11 cellular contexts compared by ENCODE assay signal in genomic region chr7:122305475-122306319, GRCh38. TPM values are rescaled to one million over a fixed set of nuclear protein-coding genes. Genes with fewer than 3 reads are reported as not detected.
A peak's percentile ranks its signal among the peaks of the same experiment; 100 is the strongest.
DNase-seq lines count a peak whose midpoint lies in the region; ATAC-seq, FAIRE-seq and TF ChIP-seq lines count a peak whose summit lies in the region.
"Had no signal": no experiment of that assay in that cellular context is flagged by ENCODE, and none has a peak within 500 bp of the region (broad histone marks: within the 10 kb centered on the region; RNA-seq: fewer than 3 reads in every experiment).

No MANE protein-coding gene starts in this region.

- H3K4me1 Mint-ChIP-seq in activated CD4-positive, alpha-beta T cell treated with anti-CD3 and anti-CD28 coated beads, Interleukin-2, amount 10 ng/mL, durations not matched to agents 24 days and 14 days = no peaks in the 10 kb centered on the region
- H3K4me1 Mint-ChIP-seq: activated CD4-positive, alpha-beta T cell treated with anti-CD3 and anti-CD28 coated beads for 36 hours had no signal

- no peak overlapping the region for H3K27ac ChIP-seq in WERI-Rb-1
- H3K27ac ChIP-seq in tibial nerve = no peak overlapping the region
- H3K27ac ChIP-seq: BLaER1 had no signal

- H3K9me3 Mint-ChIP-seq in activated CD4-positive, alpha-beta T cell treated with anti-CD3 and anti-CD28 coated beads, Interleukin-2, amount 10 ng/mL, durations not matched to agents 24 days and 14 days = peaks cover 18% of the 10 kb centered on the region

- H3K27me3 ChIP-seq in WERI-Rb-1 (ENCODE audit: insufficient read depth, low read depth, severe bottlenecking) = peaks cover 97% of the 10 kb centered on the region
- H3K27me3 ChIP-seq in tibial nerve = peaks cover 13 to 100% of the 10 kb centered on the region in 2 donors
- H3K27me3 ChIP-seq: BLaER1 had no signal

- peaks cover 81% of the 10 kb centered on the region for H3K27me3 Mint-ChIP-seq in activated CD4-positive, alpha-beta T cell treated with anti-CD3 and anti-CD28 coated beads, Interleukin-2, amount 10 ng/mL, durations not matched to agents 24 days and 14 days

- intact Hi-C loops in activated CD4-positive, alpha-beta T cell treated with anti-CD3 and anti-CD28 coated beads, Interleukin-2, amount 10 ng/mL, durations not matched to agents 24 days and 14 days (cut with micrococcal nuclease) = no loop called here
- intact Hi-C loops in left colon (cut with DNase I, micrococcal nuclease) = no loop called here

- no peak for DNase-seq in activated CD4-positive, alpha-beta T cell treated with anti-CD3 and anti-CD28 coated beads, Interleukin-2, amount 10 ng/mL, durations not matched to agents 24 days and 14 days
- DNase-seq in activated CD4-positive, alpha-beta T cell treated with anti-CD3 and anti-CD28 coated beads for 48 hours = no peak
- DNase-seq in WERI-Rb-1 (peak; percentile 54), left colon (peak in 1 of 2 donors; percentile 15), tibial nerve (ENCODE audit: low spot score in 2 of 2) (no peak), hepatic stellate cell (ENCODE audit: low spot score) (no peak), EL (no peak), HTR-8/SVneo (ENCODE audit: insufficient read length, low spot score) (no peak)
- DNase-seq: activated CD4-positive, alpha-beta T cell treated with anti-CD3 and anti-CD28 coated beads for 36 hours; KG1 had no signal

- H3K4me3 ChIP-seq in WERI-Rb-1 (ENCODE audit: low read depth, low read length) = peak overlapping the region; percentile 35
- H3K4me3 ChIP-seq in tibial nerve = peak overlapping the region in 3 of 4 donors; percentile 5 to 35 (median 17)
- H3K4me3 ChIP-seq: BLaER1 had no signal

- TF ChIP-seq CTCF in WERI-Rb-1 (IDR thresholded peaks at IDR 0.05; ENCODE audit: low read depth, low read length) = no peak
- TF ChIP-seq CTCF in tibial nerve (IDR thresholded peaks at IDR 0.05) = no peak

- no peak for TF ChIP-seq POLR2A in tibial nerve (IDR thresholded peaks at IDR 0.05)

- no peak overlapping the region for H3K4me3 Mint-ChIP-seq in activated CD4-positive, alpha-beta T cell treated with anti-CD3 and anti-CD28 coated beads, Interleukin-2, amount 10 ng/mL, durations not matched to agents 24 days and 14 days
- H3K4me3 Mint-ChIP-seq: activated CD4-positive, alpha-beta T cell treated with anti-CD3 and anti-CD28 coated beads for 36 hours had no signal

- no peak for TF ChIP-seq EP300 in tibial nerve (IDR thresholded peaks at IDR 0.05)

- peak overlapping the region; percentile 8 for H3K27ac Mint-ChIP-seq in activated CD4-positive, alpha-beta T cell treated with anti-CD3 and anti-CD28 coated beads, Interleukin-2, amount 10 ng/mL, durations not matched to agents 24 days and 14 days
- H3K27ac Mint-ChIP-seq: activated CD4-positive, alpha-beta T cell treated with anti-CD3 and anti-CD28 coated beads for 36 hours had no signal

- ATAC-seq in left colon = peak; percentile 59
- ATAC-seq: activated CD4-positive, alpha-beta T cell treated with anti-CD3 and anti-CD28 coated beads for 36 hours had no signal

- H3K36me3 ChIP-seq in WERI-Rb-1 = no peaks in the 10 kb centered on the region
- no peaks in the 10 kb centered on the region for H3K36me3 ChIP-seq in tibial nerve
- H3K36me3 ChIP-seq: BLaER1 had no signal

- H3K4me1 ChIP-seq in tibial nerve = peaks cover 0 to 68% (median 20%) of the 10 kb centered on the region in 4 donors
- H3K4me1 ChIP-seq: BLaER1 had no signal

- WGBS in tibial nerve, 2 donors = 3 to 4% methylated on average over 46 to 64 of the region's 65 CpGs

- no peaks in the 10 kb centered on the region for H3K9me3 ChIP-seq in WERI-Rb-1 (ENCODE audit: severe bottlenecking)
- no peaks in the 10 kb centered on the region for H3K9me3 ChIP-seq in tibial nerve

- H3K36me3 Mint-ChIP-seq in activated CD4-positive, alpha-beta T cell treated with anti-CD3 and anti-CD28 coated beads, Interleukin-2, amount 10 ng/mL, durations not matched to agents 24 days and 14 days (ENCODE audit: low read depth) = peaks cover 4% of the 10 kb centered on the region

- no peak for FAIRE-seq in HTR-8/SVneo (lab: Jason Lieb, UNC)

RNA-seq across cellular contexts. Expression of gene FEZF1, which starts 1.1 kb away (rescaled TPM):
- total RNA-seq in activated CD4-positive, alpha-beta T cell treated with anti-CD3 and anti-CD28 coated beads, Interleukin-2, amount 10 ng/mL, durations not matched to agents 24 days and 14 days = not detected in 2 replicates
- total RNA-seq in left colon (not detected), tibial nerve (under 1 TPM in 1 of 4 donors, not detected in 3; 0.22 TPM)
- total RNA-seq: activated CD4-positive, alpha-beta T cell treated with anti-CD3 and anti-CD28 coated beads for 36 hours had no signal
